In the genomic region with DNA sequence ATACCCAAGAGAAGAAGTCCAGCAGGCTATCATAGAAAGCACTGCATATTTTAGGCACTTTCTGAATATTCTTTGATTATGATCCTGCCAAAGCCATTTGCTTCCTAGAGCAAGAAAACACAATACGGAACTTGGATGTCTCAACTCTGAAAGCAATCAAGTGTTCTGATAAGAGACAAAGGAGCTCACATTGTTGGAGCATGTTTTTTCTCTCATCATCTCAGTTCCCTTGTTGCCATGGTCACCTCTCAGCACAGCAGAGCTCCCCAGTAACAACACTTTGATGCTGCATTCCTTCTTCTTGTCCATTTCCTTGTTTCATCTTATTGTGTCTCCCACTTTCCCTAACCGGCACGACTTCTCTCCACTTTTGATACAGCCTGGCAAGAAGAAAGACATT, we compare ENCODE assay signal across 15 cellular contexts.
"Had no signal": no experiment of that assay in that cellular context is flagged by ENCODE, and none has a peak within 500 bp of the region (broad histone marks: within the 10 kb centered on the region; RNA-seq: fewer than 3 reads in every experiment).

No MANE protein-coding gene starts in this region.

- H3K4me3 ChIP-seq: cardiac muscle cell, hepatocyte had no signal

- H3K79me2 ChIP-seq: hepatocyte, parathyroid adenoma had no signal

- DNase-seq: activated CD4-positive, alpha-beta memory T cell treated with anti-CD3 and anti-CD28 coated beads for 36 hours; activated CD4-positive, alpha-beta T cell treated with anti-CD3 and anti-CD28 coated beads for 36 hours; activated effector memory CD4-positive, alpha-beta T cell treated with anti-CD3 and anti-CD28 coated beads, Interleukin-2, amount 50 U/mL, for 16 hours; activated T-cell treated with anti-CD3 and anti-CD28 coated beads, Interleukin-2, amount 50 U/mL, for 4 hours; kidney; naive B cell; WERI-Rb-1 had no signal

- H3K9ac ChIP-seq: parathyroid adenoma had no signal

- H3K36me3 Mint-ChIP-seq: activated CD4-positive, alpha-beta memory T cell treated with anti-CD3 and anti-CD28 coated beads for 36 hours; activated naive CD4-positive, alpha-beta T cell treated with anti-CD3 and anti-CD28 coated beads, Interleukin-2, amount 50 U/mL, for 72 hours; naive B cell; stimulated activated effector memory CD8-positive, alpha-beta T cell treated with anti-CD3 and anti-CD28 coated beads, Interleukin-12 subunit alpha, Interleukin-12 subunit beta, amount 100 ng/mL, for 72 hours had no signal

- H3K4me1 ChIP-seq: parathyroid adenoma had no signal

- H3K4me2 ChIP-seq: hepatocyte had no signal

- H3K4me1 Mint-ChIP-seq: activated CD4-positive, alpha-beta T cell treated with anti-CD3 and anti-CD28 coated beads for 36 hours; naive B cell; stimulated activated effector memory CD8-positive, alpha-beta T cell treated with anti-CD3 and anti-CD28 coated beads, Interleukin-12 subunit alpha, Interleukin-12 subunit beta, amount 100 ng/mL, for 72 hours had no signal

- H3K27me3 ChIP-seq: cardiac muscle cell, hepatocyte, neutrophil had no signal

- H3K27me3 Mint-ChIP-seq: activated CD4-positive, alpha-beta memory T cell treated with anti-CD3 and anti-CD28 coated beads for 36 hours; activated CD4-positive, alpha-beta T cell treated with anti-CD3 and anti-CD28 coated beads for 36 hours; naive B cell had no signal

- H3K27ac ChIP-seq: cardiac muscle cell, hepatocyte, neutrophil, parathyroid adenoma, WERI-Rb-1 had no signal

- H2AFZ ChIP-seq: hepatocyte, parathyroid adenoma had no signal

- ATAC-seq: activated CD4-positive, alpha-beta T cell treated with anti-CD3 and anti-CD28 coated beads for 36 hours; activated naive CD4-positive, alpha-beta T cell treated with anti-CD3 and anti-CD28 coated beads, Interleukin-2, amount 50 U/mL, for 72 hours; activated T-cell treated with anti-CD3 and anti-CD28 coated beads, Interleukin-2, amount 50 U/mL, for 4 hours; esophagus mucosa; stimulated activated effector memory CD8-positive, alpha-beta T cell treated with anti-CD3 and anti-CD28 coated beads, Interleukin-12 subunit alpha, Interleukin-12 subunit beta, amount 100 ng/mL, for 72 hours had no signal

- H3K27ac Mint-ChIP-seq: activated CD4-positive, alpha-beta memory T cell treated with anti-CD3 and anti-CD28 coated beads for 36 hours; activated CD4-positive, alpha-beta T cell treated with anti-CD3 and anti-CD28 coated beads for 36 hours; activated naive CD4-positive, alpha-beta T cell treated with anti-CD3 and anti-CD28 coated beads, Interleukin-2, amount 50 U/mL, for 72 hours; naive B cell; stimulated activated effector memory CD8-positive, alpha-beta T cell treated with anti-CD3 and anti-CD28 coated beads, Interleukin-12 subunit alpha, Interleukin-12 subunit beta, amount 100 ng/mL, for 72 hours; T-helper 1 cell treated with Interleukin-12 subunit alpha and Interleukin-12 subunit beta and Interleukin-4 antibody, amounts not matched to agents 30 μg/mL and 1 μg/mL, for 36 hours had no signal

- H3K4me3 Mint-ChIP-seq: activated CD4-positive, alpha-beta memory T cell treated with anti-CD3 and anti-CD28 coated beads for 36 hours; activated CD4-positive, alpha-beta T cell treated with anti-CD3 and anti-CD28 coated beads for 36 hours; activated T-cell treated with anti-CD3 and anti-CD28 coated beads, Interleukin-2, amount 50 U/mL, for 4 hours; naive B cell; stimulated activated effector memory CD8-positive, alpha-beta T cell treated with anti-CD3 and anti-CD28 coated beads, Interleukin-12 subunit alpha, Interleukin-12 subunit beta, amount 100 ng/mL, for 72 hours; T-helper 1 cell treated with Interleukin-12 subunit alpha and Interleukin-12 subunit beta and Interleukin-4 antibody, amounts not matched to agents 30 μg/mL and 1 μg/mL, for 36 hours had no signal

- H3K9me3 ChIP-seq: neutrophil had no signal

- H3K36me3 ChIP-seq: cardiac muscle cell, neutrophil, WERI-Rb-1 had no signal
